1 cellular context compared by ENCODE assay signal in the genomic region with DNA sequence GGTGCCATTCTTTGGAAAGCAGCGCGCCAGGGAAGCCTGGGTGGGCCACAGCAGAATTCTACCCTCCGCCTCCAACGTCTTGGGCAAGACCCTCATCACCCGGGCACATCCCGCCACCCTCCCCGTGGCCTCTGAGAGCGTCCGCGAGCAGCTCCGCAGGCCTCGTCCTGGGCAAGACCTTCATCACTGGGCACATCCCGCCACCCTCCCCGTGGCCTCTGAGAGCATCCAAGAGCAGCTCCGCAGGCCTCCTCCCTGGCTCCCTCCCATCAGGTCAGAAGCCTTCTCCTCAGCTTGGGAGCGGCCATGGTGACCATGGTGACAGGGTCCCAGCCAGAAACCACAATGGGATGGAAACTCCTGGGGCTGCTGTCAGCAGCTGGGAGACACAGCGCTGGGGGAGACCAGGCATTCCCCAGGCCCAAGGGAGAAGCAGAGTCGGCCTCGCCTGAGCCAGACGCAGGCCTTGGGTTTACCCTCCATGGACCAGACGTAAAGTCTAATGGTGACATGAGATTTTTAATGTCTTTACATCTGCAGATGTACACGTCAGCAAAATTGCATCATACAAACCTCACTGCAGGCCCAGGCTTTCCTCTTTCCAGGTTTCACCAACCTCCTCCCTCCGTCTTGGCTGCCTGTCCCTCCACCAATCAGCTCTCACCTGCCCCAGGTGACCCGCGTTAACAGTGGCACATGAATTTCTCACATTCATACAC.
TF ChIP-seq lines count a peak whose summit lies in the region.

No MANE protein-coding gene starts in this region.

TF ChIP-seq in K562, 482 proteins besides CTCF, POLR2A, EP300 and RAD21 (continued from another document):
- TF ChIP-seq, protein P1, sequence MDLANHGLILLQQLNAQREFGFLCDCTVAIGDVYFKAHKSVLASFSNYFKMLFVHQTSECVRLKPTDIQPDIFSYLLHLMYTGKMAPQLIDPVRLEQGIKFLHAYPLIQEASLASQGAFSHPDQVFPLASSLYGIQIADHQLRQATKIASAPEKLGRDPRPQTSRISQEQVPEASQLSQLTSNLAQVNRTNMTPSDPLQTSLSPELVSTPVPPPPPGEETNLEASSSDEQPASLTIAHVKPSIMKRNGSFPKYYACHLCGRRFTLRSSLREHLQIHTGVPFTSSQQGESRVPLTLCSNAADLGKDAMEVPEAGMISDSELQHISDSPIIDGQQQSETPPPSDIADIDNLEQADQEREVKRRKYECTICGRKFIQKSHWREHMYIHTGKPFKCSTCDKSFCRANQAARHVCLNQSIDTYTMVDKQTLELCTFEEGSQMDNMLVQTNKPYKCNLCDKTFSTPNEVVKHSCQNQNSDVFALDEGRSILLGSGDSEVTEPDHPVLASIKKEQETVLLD (IDR thresholded peaks at IDR 0.05) = no peak
- TF ChIP-seq ZNF444 (CRISPR knock-in tag; IDR thresholded peaks at IDR 0.05) = no peak
- TF ChIP-seq ZNF165 (CRISPR knock-in tag; IDR thresholded peaks at IDR 0.05; ENCODE audit: borderline replicate concordance) = no peak
- no peak for TF ChIP-seq L3MBTL2 (IDR thresholded peaks at IDR 0.05)
- peak; percentile 58 for TF ChIP-seq C11orf30 (IDR thresholded peaks at IDR 0.05; ENCODE audit: low read depth)
- no peak for TF ChIP-seq ZNF696 (CRISPR knock-in tag; conservative IDR thresholded peaks at IDR 0.05)
- no peak for TF ChIP-seq OTX1 (CRISPR knock-in tag; IDR thresholded peaks at IDR 0.05)
- TF ChIP-seq HCFC1 (IDR thresholded peaks at IDR 0.05; ENCODE audit: low read depth, low read length) = no peak
- TF ChIP-seq CEBPB (tag; IDR thresholded peaks at IDR 0.05) = 0 out of 2 replicates have a peak, but pooled peaks have one; percentile 19
- no peak for TF ChIP-seq NR2C2 (CRISPR knock-in tag; IDR thresholded peaks at IDR 0.05)
- no peak for TF ChIP-seq NR2C2 (tag; IDR thresholded peaks at IDR 0.05)
- no peak for TF ChIP-seq POLR2AphosphoS2 (IDR thresholded peaks at IDR 0.05; ENCODE audit: low read length)
- TF ChIP-seq ZNF316 (IDR thresholded peaks at IDR 0.05) = peak; percentile 73
- TF ChIP-seq, protein P2, sequence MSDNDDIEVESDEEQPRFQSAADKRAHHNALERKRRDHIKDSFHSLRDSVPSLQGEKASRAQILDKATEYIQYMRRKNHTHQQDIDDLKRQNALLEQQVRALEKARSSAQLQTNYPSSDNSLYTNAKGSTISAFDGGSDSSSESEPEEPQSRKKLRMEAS (CRISPR knock-in tag; IDR thresholded peaks at IDR 0.05) = no peak
- TF ChIP-seq CEBPG (CRISPR knock-in tag; IDR thresholded peaks at IDR 0.05) = no peak
- 0 out of 4 replicates have a peak, but pooled peaks of 1 of the 2 experiments have one; percentile 24 for TF ChIP-seq CEBPG (tag; conservative IDR thresholded peaks at IDR 0.05 in 1 of 2, IDR thresholded peaks at IDR 0.05 in 1 of 2)
- no peak for TF ChIP-seq TAF1 (IDR thresholded peaks at IDR 0.05; ENCODE audit: control insufficient read depth, extremely low read depth, insufficient read depth, low read length, severe bottlenecking)
- no peak for TF ChIP-seq ZEB2 (IDR thresholded peaks at IDR 0.05)
- TF ChIP-seq POU5F1 (IDR thresholded peaks at IDR 0.05; ENCODE audit: borderline replicate concordance, low read depth, low read length, partially characterized antibody) = no peak
- TF ChIP-seq, protein P3, sequence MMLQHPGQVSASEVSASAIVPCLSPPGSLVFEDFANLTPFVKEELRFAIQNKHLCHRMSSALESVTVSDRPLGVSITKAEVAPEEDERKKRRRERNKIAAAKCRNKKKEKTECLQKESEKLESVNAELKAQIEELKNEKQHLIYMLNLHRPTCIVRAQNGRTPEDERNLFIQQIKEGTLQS (IDR thresholded peaks at IDR 0.05) = 0 out of 2 replicates have a peak, but pooled peaks have one; percentile 19
- TF ChIP-seq, protein P3 (CRISPR knock-in tag; conservative IDR thresholded peaks at IDR 0.05) = no peak
- TF ChIP-seq, protein P4, sequence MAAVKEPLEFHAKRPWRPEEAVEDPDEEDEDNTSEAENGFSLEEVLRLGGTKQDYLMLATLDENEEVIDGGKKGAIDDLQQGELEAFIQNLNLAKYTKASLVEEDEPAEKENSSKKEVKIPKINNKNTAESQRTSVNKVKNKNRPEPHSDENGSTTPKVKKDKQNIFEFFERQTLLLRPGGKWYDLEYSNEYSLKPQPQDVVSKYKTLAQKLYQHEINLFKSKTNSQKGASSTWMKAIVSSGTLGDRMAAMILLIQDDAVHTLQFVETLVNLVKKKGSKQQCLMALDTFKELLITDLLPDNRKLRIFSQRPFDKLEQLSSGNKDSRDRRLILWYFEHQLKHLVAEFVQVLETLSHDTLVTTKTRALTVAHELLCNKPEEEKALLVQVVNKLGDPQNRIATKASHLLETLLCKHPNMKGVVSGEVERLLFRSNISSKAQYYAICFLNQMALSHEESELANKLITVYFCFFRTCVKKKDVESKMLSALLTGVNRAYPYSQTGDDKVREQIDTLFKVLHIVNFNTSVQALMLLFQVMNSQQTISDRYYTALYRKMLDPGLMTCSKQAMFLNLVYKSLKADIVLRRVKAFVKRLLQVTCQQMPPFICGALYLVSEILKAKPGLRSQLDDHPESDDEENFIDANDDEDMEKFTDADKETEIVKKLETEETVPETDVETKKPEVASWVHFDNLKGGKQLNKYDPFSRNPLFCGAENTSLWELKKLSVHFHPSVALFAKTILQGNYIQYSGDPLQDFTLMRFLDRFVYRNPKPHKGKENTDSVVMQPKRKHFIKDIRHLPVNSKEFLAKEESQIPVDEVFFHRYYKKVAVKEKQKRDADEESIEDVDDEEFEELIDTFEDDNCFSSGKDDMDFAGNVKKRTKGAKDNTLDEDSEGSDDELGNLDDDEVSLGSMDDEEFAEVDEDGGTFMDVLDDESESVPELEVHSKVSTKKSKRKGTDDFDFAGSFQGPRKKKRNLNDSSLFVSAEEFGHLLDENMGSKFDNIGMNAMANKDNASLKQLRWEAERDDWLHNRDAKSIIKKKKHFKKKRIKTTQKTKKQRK (IDR thresholded peaks at IDR 0.05; ENCODE audit: borderline replicate concordance, low read depth, low read length) = no peak
- no peak for TF ChIP-seq ARNT (IDR thresholded peaks at IDR 0.05)
